In the genomic region with DNA sequence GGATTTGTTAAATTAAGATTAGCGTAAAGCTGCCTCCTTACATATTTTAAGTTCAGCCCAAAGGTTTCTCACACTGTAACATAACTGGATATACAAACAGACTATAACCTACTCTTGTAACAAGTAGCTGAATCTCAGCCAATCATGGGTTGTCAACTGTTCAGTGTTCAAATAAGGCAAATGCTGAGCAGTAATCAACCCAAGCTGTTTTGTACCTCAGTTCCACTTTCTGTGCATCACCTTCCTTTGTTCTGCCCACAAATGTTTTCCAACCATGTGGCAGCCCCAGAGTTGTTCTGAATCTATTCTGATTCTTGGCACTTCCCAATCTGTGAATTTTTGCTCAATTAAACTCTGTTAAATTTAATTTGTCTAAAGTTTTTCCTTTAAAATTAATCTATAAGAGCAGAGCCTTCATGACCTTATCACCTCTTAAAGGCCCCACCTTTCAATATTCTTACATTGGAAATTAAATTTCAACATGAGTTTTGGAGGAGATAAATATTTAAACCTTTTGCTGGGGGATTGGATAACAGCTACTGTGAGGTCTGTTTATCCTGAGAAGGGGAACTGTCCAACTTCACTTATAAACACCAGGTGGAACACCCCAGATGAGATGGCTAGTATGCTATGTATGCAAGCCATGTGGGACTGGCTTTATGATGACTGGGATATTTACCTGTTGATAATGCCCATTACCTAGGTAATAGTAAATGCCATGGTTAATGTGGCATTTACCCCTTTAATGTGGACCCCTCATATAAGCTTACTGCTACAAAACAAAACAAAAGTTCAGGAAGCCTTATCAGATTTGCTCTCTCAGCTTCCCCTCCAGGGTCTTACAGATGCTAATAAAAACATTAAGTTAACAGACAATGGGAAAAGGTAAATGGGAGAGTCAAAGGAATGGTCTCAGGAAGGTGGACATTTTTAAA, we compare ENCODE assay signal across 18 cellular contexts. TPM values are rescaled to one million over a fixed set of nuclear protein-coding genes. Genes with fewer than 3 reads are reported as not detected.
DNase-seq lines count a peak whose midpoint lies in the region; ATAC-seq and TF ChIP-seq lines count a peak whose summit lies in the region.
"Had no signal": no experiment of that assay in that cellular context is flagged by ENCODE, and none has a peak within 500 bp of the region (broad histone marks: within the 10 kb centered on the region; RNA-seq: fewer than 3 reads in every experiment).

No MANE protein-coding gene starts in this region.

- TF ChIP-seq CTCF in GM23338 (conservative IDR thresholded peaks at IDR 0.05; ENCODE audit: low read depth in 2 of 2) (no peak), PC-9 (conservative IDR thresholded peaks at IDR 0.05) (no peak)

- ATAC-seq in activated T-cell treated with anti-CD3 and anti-CD28 coated beads, Interleukin-2, amount 50 U/mL, for 4 hours, result peak; percentile 27 to 48
- ATAC-seq in GM23338, result no peak
- peak; percentile 57 for ATAC-seq in stimulated activated effector memory CD8-positive, alpha-beta T cell treated with anti-CD3 and anti-CD28 coated beads, Interleukin-12 subunit alpha, Interleukin-12 subunit beta, amount 100 ng/mL, for 72 hours
- ATAC-seq: A549 had no signal

- intact Hi-C loops in PC-9 (cut with micrococcal nuclease; ENCODE audit: unreplicated experiment), result no loop called here

- H3K4me3 ChIP-seq in GM23338, result no peak overlapping the region
- no peak overlapping the region for H3K4me3 ChIP-seq in PC-9
- H3K4me3 ChIP-seq: A549 had no signal

- no peaks in the 10 kb centered on the region for H3K9me3 ChIP-seq in PC-9 (ENCODE audit: insufficient read depth, low read depth)
- H3K9me3 ChIP-seq: A549, BE2C had no signal

- H3K27me3 ChIP-seq in GM23338 (ENCODE audit: insufficient read depth) (no peaks in the 10 kb centered on the region), PC-9 (ENCODE audit: insufficient read depth, low read depth) (no peaks in the 10 kb centered on the region)

- no peak overlapping the region for H3K27ac Mint-ChIP-seq in GM23338
- H3K27ac Mint-ChIP-seq in stimulated activated effector memory CD8-positive, alpha-beta T cell treated with anti-CD3 and anti-CD28 coated beads, Interleukin-12 subunit alpha, Interleukin-12 subunit beta, amount 100 ng/mL, for 72 hours, result no peak overlapping the region
- H3K27ac Mint-ChIP-seq: IgD-negative memory B cell had no signal

- H3K4me3 Mint-ChIP-seq in activated T-cell treated with anti-CD3 and anti-CD28 coated beads, Interleukin-2, amount 50 U/mL, for 4 hours, result no peak overlapping the region
- H3K4me3 Mint-ChIP-seq in GM23338, result no peak overlapping the region
- H3K4me3 Mint-ChIP-seq in stimulated activated effector memory CD8-positive, alpha-beta T cell treated with anti-CD3 and anti-CD28 coated beads, Interleukin-12 subunit alpha, Interleukin-12 subunit beta, amount 100 ng/mL, for 72 hours, result no peak overlapping the region
- H3K4me3 Mint-ChIP-seq: IgD-negative memory B cell had no signal

- BruUV-seq in PC-9 (replicated peaks; lab: Mats Ljungman, UMichigan), result no TSS peak

- no peaks in the 10 kb centered on the region for H3K27me3 Mint-ChIP-seq in activated T-cell treated with anti-CD3 and anti-CD28 coated beads, Interleukin-2, amount 50 U/mL, for 4 hours (ENCODE audit: low read depth)
- H3K27me3 Mint-ChIP-seq in GM23338 (ENCODE audit: insufficient read depth, low read depth, poor library complexity), result no peaks in the 10 kb centered on the region
- H3K27me3 Mint-ChIP-seq: IgD-negative memory B cell had no signal

- no peaks in the 10 kb centered on the region for H3K79me2 ChIP-seq in GM23338 (replicated peaks; ENCODE audit: insufficient read depth)
- no peaks in the 10 kb centered on the region for H3K79me2 ChIP-seq in PC-9 (ENCODE audit: low read depth)

- H2AFZ ChIP-seq in GM23338, result no peak overlapping the region
- no peak overlapping the region for H2AFZ ChIP-seq in PC-9

- no peak for DNase-seq in activated T-cell treated with anti-CD3 and anti-CD28 coated beads, Interleukin-2, amount 50 U/mL, for 4 hours
- DNase-seq in activated T-cell treated with anti-CD3 and anti-CD28 coated beads for 4 hours (no peak), GM23338 (ENCODE audit: low spot score) (no peak), PC-9 (no peak), AML-193 (lab: John Stamatoyannopoulos, UW) (no peak), caudate nucleus (lab: John Stamatoyannopoulos, UW) (no peak)
- no peak for DNase-seq in stimulated activated effector memory CD8-positive, alpha-beta T cell treated with anti-CD3 and anti-CD28 coated beads, Interleukin-12 subunit alpha, Interleukin-12 subunit beta, amount 100 ng/mL, for 72 hours (ENCODE audit: low spot score in 2 of 2)
- DNase-seq: BE2C, GF-D8, Karpas-422, NCI-H1694, NCI-H2171, NCI-H345, NCI-H524 treated with DMSO at 0.1 percent for 48 hours, RPMI8226, SHP77 had no signal

- no peaks in the 10 kb centered on the region for H4K20me1 ChIP-seq in GM23338 (replicated peaks; ENCODE audit: insufficient read depth)
- H4K20me1 ChIP-seq in PC-9 (ENCODE audit: insufficient read depth), result no peaks in the 10 kb centered on the region

- no peaks in the 10 kb centered on the region for H3K9me3 Mint-ChIP-seq in activated T-cell treated with anti-CD3 and anti-CD28 coated beads, Interleukin-2, amount 50 U/mL, for 4 hours
- no peaks in the 10 kb centered on the region for H3K9me3 Mint-ChIP-seq in GM23338
- H3K9me3 Mint-ChIP-seq in stimulated activated effector memory CD8-positive, alpha-beta T cell treated with anti-CD3 and anti-CD28 coated beads, Interleukin-12 subunit alpha, Interleukin-12 subunit beta, amount 100 ng/mL, for 72 hours, result no peaks in the 10 kb centered on the region
- H3K9me3 Mint-ChIP-seq: IgD-negative memory B cell had no signal

- H3K27ac ChIP-seq in GM23338 (ENCODE audit: low read depth) (no peak overlapping the region), PC-9 (peak overlapping the region; percentile 40), caudate nucleus (ENCODE audit: low read depth, low read length) (no peak overlapping the region)
- H3K27ac ChIP-seq: A549 had no signal

- H3K36me3 Mint-ChIP-seq in activated T-cell treated with anti-CD3 and anti-CD28 coated beads, Interleukin-2, amount 50 U/mL, for 4 hours (ENCODE audit: insufficient read depth), result no peaks in the 10 kb centered on the region
- H3K36me3 Mint-ChIP-seq in GM23338 (ENCODE audit: low read depth), result no peaks in the 10 kb centered on the region
- H3K36me3 Mint-ChIP-seq in stimulated activated effector memory CD8-positive, alpha-beta T cell treated with anti-CD3 and anti-CD28 coated beads, Interleukin-12 subunit alpha, Interleukin-12 subunit beta, amount 100 ng/mL, for 72 hours, result no peaks in the 10 kb centered on the region

- peak overlapping the region; percentile 15; the same call in 1 of the 2 replicates for H3K4me2 ChIP-seq in GM23338
- H3K4me2 ChIP-seq in PC-9, result peak overlapping the region; percentile 48
- H3K4me2 ChIP-seq: A549 had no signal

- H3K4me1 Mint-ChIP-seq in activated T-cell treated with anti-CD3 and anti-CD28 coated beads, Interleukin-2, amount 50 U/mL, for 4 hours (ENCODE audit: low read depth), result no peaks in the 10 kb centered on the region
- H3K4me1 Mint-ChIP-seq in GM23338, result peaks cover 10% of the 10 kb centered on the region
- H3K4me1 Mint-ChIP-seq in stimulated activated effector memory CD8-positive, alpha-beta T cell treated with anti-CD3 and anti-CD28 coated beads, Interleukin-12 subunit alpha, Interleukin-12 subunit beta, amount 100 ng/mL, for 72 hours, result peaks cover 13% of the 10 kb centered on the region
- H3K4me1 Mint-ChIP-seq: IgD-negative memory B cell had no signal

- H3F3A ChIP-seq in GM23338 (replicated peaks; ENCODE audit: low read depth), result no peaks in the 10 kb centered on the region
- peaks cover 8% of the 10 kb centered on the region; the same call in 1 of the 2 replicates for H3F3A ChIP-seq in PC-9 (ENCODE audit: insufficient read depth, low read depth)

- H3K9me2 ChIP-seq in GM23338 (ENCODE audit: insufficient read depth) (peaks cover 3% of the 10 kb centered on the region; the same call in 1 of the 2 replicates), PC-9 (ENCODE audit: insufficient read depth) (no peaks in the 10 kb centered on the region)

- H3K4me1 ChIP-seq in GM23338 (ENCODE audit: insufficient read depth) (peaks cover 7% of the 10 kb centered on the region; the same call in 1 of the 2 replicates), PC-9 (replicated peaks; ENCODE audit: insufficient read depth) (peaks cover 31% of the 10 kb centered on the region)
- H3K4me1 ChIP-seq: A549, BE2C had no signal

- POLR2A ChIA-PET in PC-9 (lab: Charles Lee; ENCODE audit: unreplicated experiment), result interaction anchor here (0.7 kb wide), 1 partner anchor 50 kb away, joined by 9 read pairs; no protein-coding TSS in a partner anchor

- no peaks in the 10 kb centered on the region for H3K36me3 ChIP-seq in GM23338 (ENCODE audit: insufficient read depth)
- no peaks in the 10 kb centered on the region for H3K36me3 ChIP-seq in PC-9 (ENCODE audit: low read depth)
- H3K36me3 ChIP-seq: BE2C had no signal

- CTCF ChIA-PET in PC-9 (lab: Charles Lee), result no interaction called here

TF ChIP-seq in GM23338, 12 proteins besides CTCF, POLR2A, EP300 and RAD21 (continues in another document):
- TF ChIP-seq JUNB (IDR thresholded peaks at IDR 0.05; ENCODE audit: unreplicated experiment) (no peak), ZNF114 (CRISPR knock-in tag; IDR thresholded peaks at IDR 0.05) (no peak)

RNA-seq across cellular contexts. Expression of a gene that starts 42.2 kb away (rescaled TPM):
- total RNA-seq in activated T-cell treated with anti-CD3 and anti-CD28 coated beads, Interleukin-2, amount 50 U/mL, for 4 hours, result 10 to 100 TPM; 19.6 to 21.2 (median 20.0) TPM
- total RNA-seq in GM23338 (2014; rRNA removed; shearing (Covaris generic)), result 44.4 and 54.9 TPM in 2 replicates
- 24.8 and 26.5 TPM in 2 replicates for polyA plus RNA-seq in GM23338 (2016; fragmentation: Nextera tagmentation; extraction: Ambion mirVana)
- 24.6 and 25.8 TPM in 2 replicates for total RNA-seq in PC-9 (2021)
